Comparison of ENCODE assay signal across 10 cellular contexts in genomic region chr12:46365951-46366379, GRCh38. TPM values are rescaled to one million over a fixed set of nuclear protein-coding genes. Genes with fewer than 3 reads are reported as not detected.
DNase-seq lines count a peak whose midpoint lies in the region; ATAC-seq and TF ChIP-seq lines count a peak whose summit lies in the region.
"Had no signal": no experiment of that assay in that cellular context is flagged by ENCODE, and none has a peak within 500 bp of the region (broad histone marks: within the 10 kb centered on the region; RNA-seq: fewer than 3 reads in every experiment).

No MANE protein-coding gene starts in this region.

- H3K4me1 Mint-ChIP-seq in activated CD4-positive, alpha-beta T cell treated with anti-CD3 and anti-CD28 coated beads, Interleukin-2, amount 10 ng/mL, durations not matched to agents 24 days and 14 days, result peaks cover 73% of the 10 kb centered on the region
- H3K4me1 Mint-ChIP-seq in activated CD4-positive, alpha-beta T cell treated with anti-CD3 and anti-CD28 coated beads, Interleukin-2, amount 10 ng/mL, durations not matched to agents 7 days and 5 days, result peaks cover 85% of the 10 kb centered on the region
- H3K4me1 Mint-ChIP-seq in WTC11, result peaks cover 63% of the 10 kb centered on the region

- TF ChIP-seq CTCF in WTC11 (IDR thresholded peaks at IDR 0.05) (no peak), foreskin fibroblast (IDR thresholded peaks at IDR 0.05; ENCODE audit: low read depth, low read length) (no peak)

- peaks cover 89% of the 10 kb centered on the region for H3K36me3 Mint-ChIP-seq in activated CD4-positive, alpha-beta T cell treated with anti-CD3 and anti-CD28 coated beads, Interleukin-2, amount 10 ng/mL, durations not matched to agents 24 days and 14 days (ENCODE audit: low read depth)
- H3K36me3 Mint-ChIP-seq in activated CD4-positive, alpha-beta T cell treated with anti-CD3 and anti-CD28 coated beads, Interleukin-2, amount 10 ng/mL, durations not matched to agents 7 days and 5 days (ENCODE audit: low read depth), result peaks cover 91% of the 10 kb centered on the region
- H3K36me3 Mint-ChIP-seq in WTC11, result peaks cover 98% of the 10 kb centered on the region

- H3K4me1 ChIP-seq in subcutaneous abdominal adipose tissue (ENCODE audit: control insufficient read depth in 5 of 5, insufficient read depth in 5 of 5, low read length in 5 of 5), result peaks cover 12 to 74% (median 67%) of the 10 kb centered on the region in 5 donors

- H3K4me3 Mint-ChIP-seq in activated CD4-positive, alpha-beta T cell treated with anti-CD3 and anti-CD28 coated beads, Interleukin-2, amount 10 ng/mL, durations not matched to agents 24 days and 14 days, result peak overlapping the region; percentile 12
- no peak overlapping the region for H3K4me3 Mint-ChIP-seq in activated CD4-positive, alpha-beta T cell treated with anti-CD3 and anti-CD28 coated beads, Interleukin-2, amount 10 ng/mL, durations not matched to agents 7 days and 5 days
- H3K4me3 Mint-ChIP-seq in WTC11, result peak overlapping the region; percentile 29; the same call in 1 of the 2 replicates

- H3K9me3 Mint-ChIP-seq in activated CD4-positive, alpha-beta T cell treated with anti-CD3 and anti-CD28 coated beads, Interleukin-2, amount 10 ng/mL, durations not matched to agents 24 days and 14 days, result no peaks in the 10 kb centered on the region
- no peaks in the 10 kb centered on the region for H3K9me3 Mint-ChIP-seq in activated CD4-positive, alpha-beta T cell treated with anti-CD3 and anti-CD28 coated beads, Interleukin-2, amount 10 ng/mL, durations not matched to agents 7 days and 5 days
- H3K9me3 Mint-ChIP-seq in WTC11, result no peaks in the 10 kb centered on the region

- peaks cover 78 to 96% (median 93%) of the 10 kb centered on the region in 5 donors for H3K36me3 ChIP-seq in subcutaneous abdominal adipose tissue (ENCODE audit: control insufficient read depth in 5 of 5, insufficient read depth in 5 of 5, low read length in 5 of 5)

- H3K27ac ChIP-seq in subcutaneous abdominal adipose tissue (ENCODE audit: low read depth, low read length), result peak overlapping the region; percentile 99
- H3K27ac ChIP-seq: prostate gland had no signal

- no peaks in the 10 kb centered on the region for H3K9me3 ChIP-seq in subcutaneous abdominal adipose tissue (ENCODE audit: control insufficient read depth in 5 of 5, low read length in 5 of 5)
- H3K9me3 ChIP-seq: prostate gland had no signal

- no peak for ATAC-seq in WTC11

- no peak overlapping the region for H3K27ac Mint-ChIP-seq in activated CD4-positive, alpha-beta T cell treated with anti-CD3 and anti-CD28 coated beads, Interleukin-2, amount 10 ng/mL, durations not matched to agents 24 days and 14 days
- no peak overlapping the region for H3K27ac Mint-ChIP-seq in activated CD4-positive, alpha-beta T cell treated with anti-CD3 and anti-CD28 coated beads, Interleukin-2, amount 10 ng/mL, durations not matched to agents 7 days and 5 days
- peak overlapping the region; percentile 79; the same call in 1 of the 2 replicates for H3K27ac Mint-ChIP-seq in WTC11

- H3K9ac ChIP-seq in subcutaneous abdominal adipose tissue (ENCODE audit: low read length in 5 of 5), result peak overlapping the region in 3 of 5 donors; percentile 5 to 47 (median 27)

- H3K4me3 ChIP-seq in foreskin fibroblast (ENCODE audit: low read depth in 1 of 2, low read length in 2 of 2) (peak overlapping the region; percentile 84 to 95), subcutaneous abdominal adipose tissue (ENCODE audit: low read depth in 1 of 5, low read length in 5 of 5) (peak overlapping the region in 2 of 5 donors; percentile 1 to 20)
- H3K4me3 ChIP-seq: prostate gland had no signal

- no peak for DNase-seq in activated CD4-positive, alpha-beta T cell treated with anti-CD3 and anti-CD28 coated beads, Interleukin-2, amount 10 ng/mL, durations not matched to agents 24 days and 14 days
- no peak for DNase-seq in activated CD4-positive, alpha-beta T cell treated with anti-CD3 and anti-CD28 coated beads, Interleukin-2, amount 10 ng/mL, durations not matched to agents 7 days and 5 days
- DNase-seq in WTC11 (ENCODE audit: low spot score), result no peak
- DNase-seq in foreskin fibroblast, result no peak
- DNase-seq in stimulated activated CD4-positive, alpha-beta T cell treated with anti-CD3 and anti-CD28 coated beads, Interleukin-4, amount 100 ng/mL, for 4 hours, result no peak
- DNase-seq in 8988T, result no peak
- DNase-seq in dermis blood vessel endothelial cell, result no peak
- DNase-seq: NCI-H2107 had no signal

- CTCF ChIA-PET in activated CD4-positive, alpha-beta T cell treated with anti-CD3 and anti-CD28 coated beads, Interleukin-2, amount 10 ng/mL, durations not matched to agents 7 days and 5 days (lab: Charles Lee), result no interaction called here
- CTCF ChIA-PET in WTC11 (lab: Charles Lee), result no interaction called here

- intact Hi-C loops in activated CD4-positive, alpha-beta T cell treated with anti-CD3 and anti-CD28 coated beads, Interleukin-2, amount 10 ng/mL, durations not matched to agents 24 days and 14 days (cut with micrococcal nuclease), result no loop called here

- POLR2A ChIA-PET in activated CD4-positive, alpha-beta T cell treated with anti-CD3 and anti-CD28 coated beads, Interleukin-2, amount 10 ng/mL, durations not matched to agents 7 days and 5 days (lab: Charles Lee), result interaction anchor here (0.7 kb wide), 1 partner anchor 102 kb away, joined by 3 read pairs; no protein-coding TSS in a partner anchor
- POLR2A ChIA-PET in WTC11 (lab: Charles Lee), result interaction anchor here (1.3 kb wide), 1 partner anchor 296 kb away, joined by 3 read pairs; no protein-coding TSS in a partner anchor

- H3K27me3 ChIP-seq in subcutaneous abdominal adipose tissue (ENCODE audit: control insufficient read depth in 5 of 5, insufficient read depth in 4 of 5, low read length in 5 of 5), result no peaks in the 10 kb centered on the region

- H3K27me3 Mint-ChIP-seq in activated CD4-positive, alpha-beta T cell treated with anti-CD3 and anti-CD28 coated beads, Interleukin-2, amount 10 ng/mL, durations not matched to agents 24 days and 14 days, result no peaks in the 10 kb centered on the region
- no peaks in the 10 kb centered on the region for H3K27me3 Mint-ChIP-seq in activated CD4-positive, alpha-beta T cell treated with anti-CD3 and anti-CD28 coated beads, Interleukin-2, amount 10 ng/mL, durations not matched to agents 7 days and 5 days
- H3K27me3 Mint-ChIP-seq in WTC11 (ENCODE audit: low read depth), result no peaks in the 10 kb centered on the region

TF ChIP-seq in WTC11, 78 proteins besides CTCF, POLR2A, EP300 and RAD21:
- TF ChIP-seq NR1H2 (CRISPR knock-in tag; IDR thresholded peaks at IDR 0.05) (no peak), ETV6 (CRISPR knock-in tag; IDR thresholded peaks at IDR 0.05) (no peak), GABPB1 (CRISPR knock-in tag; IDR thresholded peaks at IDR 0.05) (no peak), ZNF219 (CRISPR knock-in tag; IDR thresholded peaks at IDR 0.05; ENCODE audit: borderline replicate concordance) (no peak), PRRX2 (CRISPR knock-in tag; IDR thresholded peaks at IDR 0.05) (no peak), ZNF232 (CRISPR knock-in tag; IDR thresholded peaks at IDR 0.05) (no peak), ZNF263 (CRISPR knock-in tag; IDR thresholded peaks at IDR 0.05; ENCODE audit: low read depth) (no peak)

RNA-seq across cellular contexts. Expression of gene SLC38A2, which starts 6.6 kb away (rescaled TPM):
- 158 and 168 TPM in 2 replicates for total RNA-seq in activated CD4-positive, alpha-beta T cell treated with anti-CD3 and anti-CD28 coated beads, Interleukin-2, amount 10 ng/mL, durations not matched to agents 24 days and 14 days
- total RNA-seq in activated CD4-positive, alpha-beta T cell treated with anti-CD3 and anti-CD28 coated beads, Interleukin-2, amount 10 ng/mL, durations not matched to agents 7 days and 5 days, result 100 to 1,000 TPM; 216 to 283 TPM
- 295 to 381 TPM (median 309 TPM) in 3 replicates for total RNA-seq in WTC11 (2021)
- total RNA-seq in dermis blood vessel endothelial cell, result 618 and 745 TPM in 2 replicates
